ENCODE assay signal across 18 cellular contexts in genomic region chr19:35206855-35207254, GRCh38. TPM values are rescaled to one million over a fixed set of nuclear protein-coding genes. Genes with fewer than 3 reads are reported as not detected.
DNase-seq lines count a peak whose midpoint lies in the region; ATAC-seq and TF ChIP-seq lines count a peak whose summit lies in the region.
"Had no signal": no experiment of that assay in that cellular context is flagged by ENCODE, and none has a peak within 500 bp of the region (broad histone marks: within the 10 kb centered on the region; RNA-seq: fewer than 3 reads in every experiment).

No MANE protein-coding gene starts in this region.

- POLR2A ChIA-PET in naive thymus-derived CD8-positive, alpha-beta T cell (lab: Charles Lee) = interaction anchor here (0.8 to 2.3 kb wide), 14 partner anchors 9 to 126 kb away, joined by 3 to 29 read pairs (median 5); partner anchors contain the start of genes FXYD5 and USF2
- POLR2A ChIA-PET in HEK293T (lab: Yijun Ruan, JAX) = no interaction called here

- no peaks in the 10 kb centered on the region for H4K20me1 ChIP-seq in BLaER1 treated with 17β-estradiol and CSF1 and Interleukin-3, amounts not matched to agents 10 nM and 100 nM

- peak overlapping the region; percentile 96 to 99 (median 98) for H3K27ac Mint-ChIP-seq in IgD-negative memory B cell
- H3K27ac Mint-ChIP-seq in activated T-helper 2 cell treated with anti-CD3 and anti-CD28 coated beads, Interferon-gamma antibody, Interleukin-2, Interleukin-4, amounts not matched to agents 10 μg/mL and 5 μg/mL and 100 μg/mL, durations not matched to agents 14 hours and 24 hours and 36 hours = peak overlapping the region; percentile 91
- peak overlapping the region; percentile 92 to 100 (median 98) for H3K27ac Mint-ChIP-seq in naive thymus-derived CD8-positive, alpha-beta T cell

- peaks cover 0 to 2% (median 0%) of the 10 kb centered on the region in 3 donors for H3K9me3 Mint-ChIP-seq in IgD-negative memory B cell
- H3K9me3 Mint-ChIP-seq in activated T-helper 2 cell treated with anti-CD3 and anti-CD28 coated beads, Interferon-gamma antibody, Interleukin-2, Interleukin-4, amounts not matched to agents 10 μg/mL and 5 μg/mL and 100 μg/mL, durations not matched to agents 14 hours and 24 hours and 36 hours = peaks cover 4% of the 10 kb centered on the region
- H3K9me3 Mint-ChIP-seq in naive thymus-derived CD8-positive, alpha-beta T cell = peaks cover 0 to 7% (median 2%) of the 10 kb centered on the region in 9 donors

- no peaks in the 10 kb centered on the region for H3K27me3 ChIP-seq in BLaER1 treated with 17β-estradiol and CSF1 and Interleukin-3, amounts not matched to agents 10 nM and 100 nM

- H3K4me1 ChIP-seq in BLaER1 treated with 17β-estradiol and CSF1 and Interleukin-3, amounts not matched to agents 10 nM and 100 nM = peaks cover 60 to 90% (median 82%) of the 10 kb centered on the region in 10 experiments
- H3K4me1 ChIP-seq: tibial artery had no signal

- H3K36me3 Mint-ChIP-seq in IgD-negative memory B cell = no peaks in the 10 kb centered on the region
- H3K36me3 Mint-ChIP-seq in activated T-helper 2 cell treated with anti-CD3 and anti-CD28 coated beads, Interferon-gamma antibody, Interleukin-2, Interleukin-4, amounts not matched to agents 10 μg/mL and 5 μg/mL and 100 μg/mL, durations not matched to agents 14 hours and 24 hours and 36 hours (ENCODE audit: low read depth) = peaks cover 4% of the 10 kb centered on the region
- peaks cover 0 to 5% (median 4%) of the 10 kb centered on the region in 3 donors for H3K36me3 Mint-ChIP-seq in naive thymus-derived CD8-positive, alpha-beta T cell

- peak overlapping the region in 7 of 11 experiments; percentile 13 to 73 (median 65); a peak in 13 of 22 replicates for H3K9ac ChIP-seq in BLaER1 treated with 17β-estradiol and CSF1 and Interleukin-3, amounts not matched to agents 10 nM and 100 nM

- ATAC-seq in naive thymus-derived CD8-positive, alpha-beta T cell = no peak
- ATAC-seq: esophagus mucosa, heart left ventricle had no signal

- no peak for DNase-seq in activated T-helper 2 cell treated with anti-CD3 and anti-CD28 coated beads, Interferon-gamma antibody, Interleukin-2, Interleukin-4, amounts not matched to agents 10 μg/mL and 5 μg/mL and 100 μg/mL, durations not matched to agents 14 hours and 24 hours and 36 hours (ENCODE audit: low spot score)
- no peak for DNase-seq in naive thymus-derived CD8-positive, alpha-beta T cell
- no peak for DNase-seq in NCI-H2196 treated with DMSO at 0.1 percent for 48 hours (lab: John Stamatoyannopoulos, UW; ENCODE audit: unreplicated experiment)
- no peak for DNase-seq in SKM-1 (lab: John Stamatoyannopoulos, UW; ENCODE audit: unreplicated experiment)
- no peak for DNase-seq in HEK293T (ENCODE audit: extremely low spot score)
- DNase-seq in KBM-7 = no peak
- DNase-seq: AML-193, kidney glomerular epithelial cell, NCI-H1417, NCI-H526, posterior cingulate gyrus, tibial artery had no signal

- intact Hi-C loops in activated T-helper 2 cell treated with anti-CD3 and anti-CD28 coated beads, Interferon-gamma antibody, Interleukin-2, Interleukin-4, amounts not matched to agents 10 μg/mL and 5 μg/mL and 100 μg/mL, durations not matched to agents 14 hours and 24 hours and 36 hours (cut with micrococcal nuclease) = loop anchor here (1.0 to 5.0 kb wide), 3 partner anchors 23 to 60 kb away; partner anchors contain the start of genes FXYD5 and USF2

- H3K4me3 ChIP-seq in BLaER1 treated with 17β-estradiol and CSF1 and Interleukin-3, amounts not matched to agents 10 nM and 100 nM = no peak overlapping the region; a peak in 1 of 20 replicates
- H3K4me3 ChIP-seq: heart left ventricle, mucosa of descending colon, tibial artery had no signal

- peaks cover 38 to 52% (median 47%) of the 10 kb centered on the region in 3 donors for H3K4me1 Mint-ChIP-seq in IgD-negative memory B cell
- peaks cover 60% of the 10 kb centered on the region for H3K4me1 Mint-ChIP-seq in activated T-helper 2 cell treated with anti-CD3 and anti-CD28 coated beads, Interferon-gamma antibody, Interleukin-2, Interleukin-4, amounts not matched to agents 10 μg/mL and 5 μg/mL and 100 μg/mL, durations not matched to agents 14 hours and 24 hours and 36 hours (ENCODE audit: low read depth)
- H3K4me1 Mint-ChIP-seq in naive thymus-derived CD8-positive, alpha-beta T cell = peaks cover 37 to 88% (median 79%) of the 10 kb centered on the region in 4 donors

- CTCF ChIA-PET in HEK293T (lab: Yijun Ruan, JAX) = no interaction called here

- no peaks in the 10 kb centered on the region for H3K27me3 Mint-ChIP-seq in IgD-negative memory B cell
- H3K27me3 Mint-ChIP-seq in activated T-helper 2 cell treated with anti-CD3 and anti-CD28 coated beads, Interferon-gamma antibody, Interleukin-2, Interleukin-4, amounts not matched to agents 10 μg/mL and 5 μg/mL and 100 μg/mL, durations not matched to agents 14 hours and 24 hours and 36 hours (ENCODE audit: low read depth) = no peaks in the 10 kb centered on the region
- peaks cover 0 to 1% (median 0%) of the 10 kb centered on the region in 5 donors for H3K27me3 Mint-ChIP-seq in naive thymus-derived CD8-positive, alpha-beta T cell

- peak overlapping the region; percentile 54 to 89 (median 78) for H3K4me3 Mint-ChIP-seq in IgD-negative memory B cell
- peak overlapping the region; percentile 51 for H3K4me3 Mint-ChIP-seq in activated T-helper 2 cell treated with anti-CD3 and anti-CD28 coated beads, Interferon-gamma antibody, Interleukin-2, Interleukin-4, amounts not matched to agents 10 μg/mL and 5 μg/mL and 100 μg/mL, durations not matched to agents 14 hours and 24 hours and 36 hours (ENCODE audit: low read depth)
- H3K4me3 Mint-ChIP-seq in naive thymus-derived CD8-positive, alpha-beta T cell = peak overlapping the region; percentile 6 to 80 (median 67)

- no peaks in the 10 kb centered on the region for H3K36me3 ChIP-seq in BLaER1 treated with 17β-estradiol and CSF1 and Interleukin-3, amounts not matched to agents 10 nM and 100 nM
- H3K36me3 ChIP-seq: heart left ventricle, tibial artery had no signal

- peak overlapping the region in 8 of 11 experiments; percentile 37 to 79 (median 66); a peak in 16 of 22 replicates for H3K27ac ChIP-seq in BLaER1 treated with 17β-estradiol and CSF1 and Interleukin-3, amounts not matched to agents 10 nM and 100 nM
- H3K27ac ChIP-seq: tibial artery had no signal

- peaks cover 0 to 11% (median 3%) of the 10 kb centered on the region in 11 experiments; a peak in 9 of 22 replicates for H3K9me3 ChIP-seq in BLaER1 treated with 17β-estradiol and CSF1 and Interleukin-3, amounts not matched to agents 10 nM and 100 nM (replicated peaks in 1 of 11)
- H3K9me3 ChIP-seq: mucosa of descending colon, tibial artery had no signal

- in situ Hi-C loops in KBM-7 (cut with MboI; ENCODE audit: low pct_unique_long_range_greater_than_20kb, low sequenced_read_pairs) = no loop called here

- H3K4me2 ChIP-seq in BLaER1 treated with 17β-estradiol and CSF1 and Interleukin-3, amounts not matched to agents 10 nM and 100 nM = peak overlapping the region; percentile 61 to 90 (median 77); a peak in 21 of 22 replicates

TF ChIP-seq in HEK293T, 16 proteins besides CTCF, POLR2A, EP300 and RAD21:
- TF ChIP-seq NFRKB (IDR thresholded peaks at IDR 0.05) = no peak

RNA-seq across cellular contexts. Expression of gene FAM187B, which starts 21.7 kb away (rescaled TPM):
- polyA plus RNA-seq in IgD-negative memory B cell = not detected
- not detected in 2 replicates for total RNA-seq in activated T-helper 2 cell treated with anti-CD3 and anti-CD28 coated beads, Interferon-gamma antibody, Interleukin-2, Interleukin-4, amounts not matched to agents 10 μg/mL and 5 μg/mL and 100 μg/mL, durations not matched to agents 14 hours and 24 hours and 36 hours
- total RNA-seq in naive thymus-derived CD8-positive, alpha-beta T cell = not detected
- polyA plus RNA-seq in naive thymus-derived CD8-positive, alpha-beta T cell = not detected
- total RNA-seq: esophagus mucosa, heart left ventricle, mucosa of descending colon, RPMI7951 had no signal

RNA-seq across cellular contexts. Expression of gene LSR, which starts 41.9 kb away (rescaled TPM):
- 49.1 TPM for polyA plus RNA-seq in IgD-negative memory B cell
- total RNA-seq in activated T-helper 2 cell treated with anti-CD3 and anti-CD28 coated beads, Interferon-gamma antibody, Interleukin-2, Interleukin-4, amounts not matched to agents 10 μg/mL and 5 μg/mL and 100 μg/mL, durations not matched to agents 14 hours and 24 hours and 36 hours = 0.30 and 1.0 TPM in 2 replicates
- total RNA-seq in naive thymus-derived CD8-positive, alpha-beta T cell = 10 to 100 TPM; 57.4 to 59.9 TPM
- polyA plus RNA-seq in naive thymus-derived CD8-positive, alpha-beta T cell = 100 to 1,000 TPM in 1 of 3 donors, 10 to 100 TPM in 2; 36.7 to 106 (median 65.7) TPM

RNA-seq across cellular contexts. Expression of gene FXYD5, which starts 52.3 kb away (rescaled TPM):
- polyA plus RNA-seq in IgD-negative memory B cell = 417 TPM
- 257 and 271 TPM in 2 replicates for total RNA-seq in activated T-helper 2 cell treated with anti-CD3 and anti-CD28 coated beads, Interferon-gamma antibody, Interleukin-2, Interleukin-4, amounts not matched to agents 10 μg/mL and 5 μg/mL and 100 μg/mL, durations not matched to agents 14 hours and 24 hours and 36 hours
- 100 to 1,000 TPM; 339 to 351 TPM for total RNA-seq in naive thymus-derived CD8-positive, alpha-beta T cell
- 100 to 1,000 TPM; 281 to 544 (median 452) TPM for polyA plus RNA-seq in naive thymus-derived CD8-positive, alpha-beta T cell

Comparison
In these comparisons a context has a peak if more than half of its experiments do, and no peak if none do; other contexts are left out.
1. RNA of gene LSR, which starts 41.9 kb away (total RNA-seq): 57.4 to 59.9 TPM in naive thymus-derived CD8-positive, alpha-beta T cell; 0.30 to 1.0 TPM in activated T-helper 2 cell treated with anti-CD3 and anti-CD28 coated beads, Interferon-gamma antibody, Interleukin-2, Interleukin-4, amounts not matched to agents 10 μg/mL and 5 μg/mL and 100 μg/mL, durations not matched to agents 14 hours and 24 hours and 36 hours; every median in the first group is over 10 times any median in the second.
2. Peak in every context shown above with its lines, with median percentiles within 50 percentile points of each other: H3K27ac Mint-ChIP-seq and H3K4me3 Mint-ChIP-seq.